1 cellular context compared by ENCODE assay signal in genomic region chr16:68736561-68736960, GRCh38.
TF ChIP-seq lines count a peak whose summit lies in the region.

No MANE protein-coding gene starts in this region.

TF ChIP-seq in WTC11, 78 proteins besides CTCF, POLR2A, EP300 and RAD21 (continued from another document):
- TF ChIP-seq FOXP4 (CRISPR knock-in tag; IDR thresholded peaks at IDR 0.05): no peak
